1 cellular context compared by ENCODE assay signal in genomic region chr10:69472544-69472943, GRCh38.
TF ChIP-seq lines count a peak whose summit lies in the region.

No MANE protein-coding gene starts in this region.

TF ChIP-seq in GM23338, 12 proteins besides CTCF, POLR2A, EP300 and RAD21 (continued from another document):
- TF ChIP-seq REST (IDR thresholded peaks at IDR 0.05; ENCODE audit: unreplicated experiment) (no peak), NANOG (IDR thresholded peaks at IDR 0.05; ENCODE audit: borderline replicate concordance) (no peak), ZNF114 (CRISPR knock-in tag; IDR thresholded peaks at IDR 0.05) (no peak), POLR2AphosphoS5 (IDR thresholded peaks at IDR 0.05; ENCODE audit: low read depth) (no peak), CREB1 (CRISPR knock-in tag; IDR thresholded peaks at IDR 0.05; ENCODE audit: low read depth) (no peak), ETS1 (IDR thresholded peaks at IDR 0.05) (no peak)
